In genomic region chr7:70694909-70695803, GRCh38 we compare ENCODE assay signal across 8 cellular contexts.
DNase-seq lines count a peak whose midpoint lies in the region; ATAC-seq and TF ChIP-seq lines count a peak whose summit lies in the region.

No MANE protein-coding gene starts in this region.

- peak overlapping the region; percentile 37 for H3K4me3 ChIP-seq in CD4-positive, CD25-positive, alpha-beta regulatory T cell (ENCODE audit: low read depth, low read length)
- H3K4me3 ChIP-seq in GM23248 = peak overlapping the region; percentile 84

- no peaks in the 10 kb centered on the region; the same call in 1 of the 2 replicates for H3F3A ChIP-seq in GM23248 (ENCODE audit: insufficient read depth)

- H3K9me2 ChIP-seq in GM23248 (ENCODE audit: insufficient read depth) = no peaks in the 10 kb centered on the region

- H3K4me1 ChIP-seq in CD4-positive, CD25-positive, alpha-beta regulatory T cell (ENCODE audit: control insufficient read depth, insufficient read depth, low read length, poor library complexity, severe bottlenecking) = peaks cover 9% of the 10 kb centered on the region
- H3K4me1 ChIP-seq in GM23248 (ENCODE audit: insufficient read depth) = no peaks in the 10 kb centered on the region; the same call in none of the 2 replicates

- no peak overlapping the region for H3K27ac Mint-ChIP-seq in CD4-positive, CD25-positive, alpha-beta regulatory T cell
- H3K27ac Mint-ChIP-seq in activated CD8-positive, alpha-beta T cell treated with anti-CD3 and anti-CD28 coated beads for 36 hours = peak overlapping the region; percentile 66

- ATAC-seq in CD4-positive, CD25-positive, alpha-beta regulatory T cell (ENCODE audit: low read depth in 2 of 2) = no peak
- no peak for ATAC-seq in activated CD8-positive, alpha-beta T cell treated with anti-CD3 and anti-CD28 coated beads for 36 hours

- H3K27me3 ChIP-seq in CD4-positive, CD25-positive, alpha-beta regulatory T cell (ENCODE audit: control insufficient read depth, insufficient read depth, low read length) = peaks cover 13% of the 10 kb centered on the region
- H3K27me3 ChIP-seq in GM23248 (replicated peaks; ENCODE audit: insufficient read depth) = no peaks in the 10 kb centered on the region

- peak overlapping the region; percentile 89 for H2AFZ ChIP-seq in GM23248

- POLR2A ChIA-PET in activated CD8-positive, alpha-beta T cell treated with anti-CD3 and anti-CD28 coated beads for 36 hours (lab: Charles Lee) = interaction anchor here (0.6 to 1.5 kb wide), 3 partner anchors 26 to 86 kb away, joined by 3 read pairs; no protein-coding TSS in a partner anchor

- TF ChIP-seq CTCF in activated CD8-positive, alpha-beta T cell treated with anti-CD3 and anti-CD28 coated beads for 36 hours (IDR thresholded peaks at IDR 0.05) = no peak

- peak overlapping the region; percentile 96 for H3K4me2 ChIP-seq in GM23248 (ENCODE audit: unreplicated experiment)

- no peak overlapping the region for H3K27ac ChIP-seq in CD4-positive, CD25-positive, alpha-beta regulatory T cell (ENCODE audit: insufficient read depth, low read length, poor library complexity, severe bottlenecking)
- H3K27ac ChIP-seq in GM23248 = 0 out of 2 replicates have a peak overlapping the region, but pooled peaks have one; percentile 2

- in situ Hi-C loops in GM23248 (cut with MboI) = loop anchor here (25.0 kb wide), 1 partner anchor 508 kb away; no protein-coding TSS in a partner anchor

- no peaks in the 10 kb centered on the region for H3K9me3 ChIP-seq in CD4-positive, CD25-positive, alpha-beta regulatory T cell (ENCODE audit: control insufficient read depth in 2 of 2, low read length in 2 of 2)
- H3K9me3 ChIP-seq in GM23248 (ENCODE audit: low read depth) = no peaks in the 10 kb centered on the region

- H3K9me3 Mint-ChIP-seq in CD4-positive, CD25-positive, alpha-beta regulatory T cell = peaks cover 0 to 4% (median 0%) of the 10 kb centered on the region in 7 donors
- no peaks in the 10 kb centered on the region for H3K9me3 Mint-ChIP-seq in activated CD8-positive, alpha-beta T cell treated with anti-CD3 and anti-CD28 coated beads for 36 hours

- 1 to 2% methylated on average over 60 to 79 of the region's 82 CpGs for WGBS in GM23248 (ENCODE audit: low coverage in 1 of 2, low lambda C conversion rate in 2 of 2, missing lambda C conversion rate in 2 of 2), 2 experiments

- CTCF ChIA-PET in activated CD8-positive, alpha-beta T cell treated with anti-CD3 and anti-CD28 coated beads for 36 hours (lab: Charles Lee) = interaction anchor here (1.3 kb wide), 1 partner anchor 10 kb away, joined by 3 read pairs; no protein-coding TSS in a partner anchor

- no peaks in the 10 kb centered on the region for H4K20me1 ChIP-seq in GM23248 (ENCODE audit: insufficient read depth)

- H3K27me3 Mint-ChIP-seq in CD4-positive, CD25-positive, alpha-beta regulatory T cell = peaks cover 33% of the 10 kb centered on the region
- peaks cover 39% of the 10 kb centered on the region for H3K27me3 Mint-ChIP-seq in activated CD8-positive, alpha-beta T cell treated with anti-CD3 and anti-CD28 coated beads for 36 hours

- no peak for DNase-seq in CD4-positive, CD25-positive, alpha-beta regulatory T cell
- DNase-seq in GM23248 (peak; percentile 59), germinal center (ENCODE audit: low spot score) (peak; percentile 29), retina (peak; percentile 83), KG1 (lab: John Stamatoyannopoulos, UW) (no peak), islet precursor cell (no peak), HCEC 1CT (no peak)
- DNase-seq in activated CD8-positive, alpha-beta T cell treated with anti-CD3 and anti-CD28 coated beads for 36 hours = no peak

- peak overlapping the region; percentile 85 for H3K9ac ChIP-seq in GM23248

- no peaks in the 10 kb centered on the region for H3K36me3 Mint-ChIP-seq in CD4-positive, CD25-positive, alpha-beta regulatory T cell
- H3K36me3 Mint-ChIP-seq in activated CD8-positive, alpha-beta T cell treated with anti-CD3 and anti-CD28 coated beads for 36 hours (ENCODE audit: low read depth) = no peaks in the 10 kb centered on the region

- peak overlapping the region; percentile 82 to 91 (median 88) for H3K4me3 Mint-ChIP-seq in CD4-positive, CD25-positive, alpha-beta regulatory T cell
- peak overlapping the region; percentile 79 for H3K4me3 Mint-ChIP-seq in activated CD8-positive, alpha-beta T cell treated with anti-CD3 and anti-CD28 coated beads for 36 hours

- peaks cover 40% of the 10 kb centered on the region for H3K79me2 ChIP-seq in GM23248 (ENCODE audit: insufficient read depth)

- H3K36me3 ChIP-seq in CD4-positive, CD25-positive, alpha-beta regulatory T cell (ENCODE audit: control insufficient read depth, insufficient read depth, low read length) = no peaks in the 10 kb centered on the region
- H3K36me3 ChIP-seq in GM23248 (ENCODE audit: low read depth) = no peaks in the 10 kb centered on the region

- peaks cover 0 to 15% (median 9%) of the 10 kb centered on the region in 4 donors for H3K4me1 Mint-ChIP-seq in CD4-positive, CD25-positive, alpha-beta regulatory T cell
- H3K4me1 Mint-ChIP-seq in activated CD8-positive, alpha-beta T cell treated with anti-CD3 and anti-CD28 coated beads for 36 hours (ENCODE audit: low read depth) = peaks cover 18% of the 10 kb centered on the region

- intact Hi-C loops in activated CD8-positive, alpha-beta T cell treated with anti-CD3 and anti-CD28 coated beads for 36 hours (cut with micrococcal nuclease) = loop anchor here (5.0 kb wide), 1 partner anchor 103 kb away; no protein-coding TSS in a partner anchor

Comparison
In these comparisons a context has a peak if more than half of its experiments do, and no peak if none do; other contexts are left out.
1. DNase-seq: peak in GM23248 (single experiment), germinal center (single experiment) and retina (single experiment); none in CD4-positive, CD25-positive, alpha-beta regulatory T cell (0 of 3), activated CD8-positive, alpha-beta T cell treated with anti-CD3 and anti-CD28 coated beads for 36 hours (single experiment), KG1 (single experiment), islet precursor cell (single experiment) and HCEC 1CT (single experiment).